ENCODE assay signal across 8 cellular contexts in genomic region chr1:34852677-34853217, GRCh38. TPM values are rescaled to one million over a fixed set of nuclear protein-coding genes. Genes with fewer than 3 reads are reported as not detected.
DNase-seq lines count a peak whose midpoint lies in the region; ATAC-seq and TF ChIP-seq lines count a peak whose summit lies in the region.

No MANE protein-coding gene starts in this region.

- no peak overlapping the region for H3K4me3 ChIP-seq in left lung

- no peaks in the 10 kb centered on the region for H3K9me3 ChIP-seq in left lung

- DNase-seq in NCI-H510A treated with DMSO at 0.1 percent for 48 hours (lab: John Stamatoyannopoulos, UW) (peak; percentile 100), left lung (peak; percentile 86 to 87)
- peak; percentile 84 to 85 for DNase-seq in activated CD4-positive, alpha-beta T cell treated with anti-CD3 and anti-CD28 coated beads for 24 hours (ENCODE audit: low read depth in 2 of 2)
- peak; percentile 85 to 87 for DNase-seq in stimulated activated CD4-positive, alpha-beta T cell treated with anti-CD3 and anti-CD28 coated beads, Interleukin-2, amount 100 ng/mL, for 48 hours

- intact Hi-C loops in left lung (cut with DNase I), result loop anchor here (5.0 kb wide), 2 partner anchors 60 to 65 kb away; partner anchors contain the start of gene GJA4 (in 1 of the 2)

- no peaks in the 10 kb centered on the region for H3K27me3 ChIP-seq in left lung

- H3K4me1 ChIP-seq in left lung, result peaks cover 0 to 44% of the 10 kb centered on the region in 2 donors

- ATAC-seq in GM19372 (IDR thresholded peaks at IDR 0.05; ENCODE audit: low read depth, unreplicated experiment) (peak; percentile 99), HG03460 (IDR thresholded peaks at IDR 0.05; ENCODE audit: unreplicated experiment) (peak; percentile 96), left lung (peak; percentile 100)

- H3K36me3 ChIP-seq in left lung, result peaks cover 0 to 58% of the 10 kb centered on the region in 2 donors

- H3K27ac ChIP-seq in C4-2B (no peak overlapping the region), cingulate gyrus (ENCODE audit: low read depth, low read length) (peak overlapping the region; percentile 49), left lung (no peak overlapping the region)

- peak; percentile 100 for TF ChIP-seq CTCF in C4-2B (conservative IDR thresholded peaks at IDR 0.05)
- TF ChIP-seq CTCF in left lung (IDR thresholded peaks at IDR 0.05), result peak; percentile 91 to 97

RNA-seq across cellular contexts. Expression of gene SMIM12, which starts 6.8 kb away (rescaled TPM):
- 10 to 100 TPM; 29.2 to 53.0 TPM for total RNA-seq in left lung

RNA-seq across cellular contexts. Expression of gene GJA4, which starts 59.9 kb away (rescaled TPM):
- 10 to 100 TPM; 21.1 to 26.1 TPM for total RNA-seq in left lung
